In the genomic region with DNA sequence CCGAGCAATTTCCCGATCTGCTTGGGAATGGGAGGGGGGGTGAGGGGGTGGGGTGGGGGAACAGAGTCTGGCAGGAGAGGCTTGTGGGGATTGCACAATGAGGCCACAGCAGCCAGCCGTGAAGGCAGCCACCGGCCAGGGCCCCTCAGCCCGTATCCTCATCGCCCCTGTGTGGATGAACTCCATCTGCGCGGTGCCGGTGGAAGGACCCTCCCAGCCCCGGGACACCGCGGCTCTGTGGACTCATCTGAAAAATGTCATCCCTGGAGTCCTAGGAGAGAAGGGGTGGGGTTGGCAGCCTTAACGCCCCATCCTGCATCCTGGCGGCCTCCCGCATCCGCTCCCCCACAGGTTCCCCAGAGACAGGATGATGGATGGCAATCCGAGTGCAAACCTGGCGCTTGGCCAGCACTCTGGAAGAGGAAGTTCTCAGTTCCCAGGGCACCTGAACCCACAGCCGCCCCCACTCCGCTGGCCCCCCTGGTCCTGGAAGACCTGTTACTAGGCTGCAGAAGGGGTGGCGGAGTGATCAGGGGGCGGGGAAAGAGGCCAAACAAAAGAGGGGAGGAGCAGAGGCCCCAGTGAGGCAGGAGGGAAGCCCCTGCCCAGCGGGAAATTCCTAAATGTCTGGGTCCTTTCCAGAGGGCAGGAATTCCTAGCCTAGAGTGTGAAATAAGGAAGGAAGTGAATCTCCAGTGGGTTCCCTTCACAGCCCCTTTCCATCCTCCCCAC, we compare ENCODE assay signal across 8 cellular contexts. TPM values are rescaled to one million over a fixed set of nuclear protein-coding genes. Genes with fewer than 3 reads are reported as not detected.
A peak's percentile ranks its signal among the peaks of the same experiment; 100 is the strongest.
DNase-seq lines count a peak whose midpoint lies in the region; ATAC-seq and TF ChIP-seq lines count a peak whose summit lies in the region.

No MANE protein-coding gene starts in this region.

- H3K36me3 ChIP-seq in IMR-90 (ENCODE audit: control insufficient read depth, insufficient read depth, low read length) (no peaks in the 10 kb centered on the region), PC-3 (ENCODE audit: low read depth, low read length) (no peaks in the 10 kb centered on the region), muscle layer of duodenum (ENCODE audit: control insufficient read depth in 1 of 2, insufficient read depth in 2 of 2, low read length in 2 of 2) (no peaks in the 10 kb centered on the region)

- DNase-seq in AG20443 (ENCODE audit: low spot score), result peak; percentile 65
- DNase-seq in IMR-90, result peak; percentile 53
- DNase-seq in PC-3, result peak; percentile 65

- H4K5ac ChIP-seq in IMR-90 (ENCODE audit: low read depth, low read length), result no peak overlapping the region; the same call in 1 of the 2 replicates

- 0 out of 2 replicates have a peak overlapping the region, but pooled peaks have one; percentile 41 for H3K4ac ChIP-seq in IMR-90 (ENCODE audit: low read depth, low read length)

- peak overlapping the region; percentile 58; the same call in 1 of the 2 replicates for H2AK5ac ChIP-seq in IMR-90 (ENCODE audit: low read depth, low read length)

- H3K4me3 ChIP-seq in IMR-90 (ENCODE audit: insufficient read depth, low read depth, low read length), result no peak overlapping the region
- H3K4me3 ChIP-seq in PC-3 (ENCODE audit: low read length), result no peak overlapping the region
- peak overlapping the region; percentile 44 to 64 for H3K4me3 ChIP-seq in muscle layer of duodenum (ENCODE audit: low read depth in 1 of 2, low read length in 2 of 2)

- POLR2A ChIA-PET in IMR-90 (lab: Charles Lee; ENCODE audit: unreplicated experiment) (no interaction called here), PC-3 (lab: Charles Lee; ENCODE audit: unreplicated experiment) (no interaction called here)

- no peak overlapping the region for H2BK20ac ChIP-seq in IMR-90 (ENCODE audit: low read depth, low read length)

- no peaks in the 10 kb centered on the region for H3K9me1 ChIP-seq in IMR-90 (ENCODE audit: insufficient read depth, low read length)

- CTCF ChIA-PET in IMR-90 (lab: Yijun Ruan, JAX), result no interaction called here
- CTCF ChIA-PET in PC-3 (lab: Charles Lee), result no interaction called here

- H3K9me2 ChIP-seq in PC-3 (replicated peaks; ENCODE audit: low read length), result no peaks in the 10 kb centered on the region

- dilution Hi-C loops in IMR-90 (cut with HindIII; ENCODE audit: low sequenced_read_pairs, unreplicated experiment), result no loop called here

- no peak for TF ChIP-seq RAD21 in IMR-90 (IDR thresholded peaks at IDR 0.05; ENCODE audit: low read length)

- BruUV-seq in IMR-90 (replicated peaks; lab: Mats Ljungman, UMichigan), result no TSS peak
- BruUV-seq in PC-3 (replicated peaks; lab: Mats Ljungman, UMichigan), result no TSS peak

- H3K9me3 ChIP-seq in IMR-90 (ENCODE audit: control insufficient read depth, insufficient read depth, low read length) (no peaks in the 10 kb centered on the region), PC-3 (ENCODE audit: low read length) (no peaks in the 10 kb centered on the region), muscle layer of duodenum (ENCODE audit: control insufficient read depth in 1 of 2, low read length in 2 of 2) (no peaks in the 10 kb centered on the region)

- no peak overlapping the region for H3K23ac ChIP-seq in IMR-90 (ENCODE audit: low read depth, low read length)

- H3K27ac ChIP-seq in IMR-90 (ENCODE audit: insufficient read depth, low read length), result no peak overlapping the region; the same call in 1 of the 2 replicates
- H3K27ac ChIP-seq in PC-3 (ENCODE audit: low read length), result no peak overlapping the region
- peak overlapping the region; percentile 69 for H3K27ac ChIP-seq in muscle layer of duodenum (ENCODE audit: low read length)

- H3K4me1 ChIP-seq in IMR-90 (ENCODE audit: control insufficient read depth, insufficient read depth, low read length), result peaks cover 20% of the 10 kb centered on the region
- H3K4me1 ChIP-seq in PC-3 (ENCODE audit: insufficient read depth, low read length), result peaks cover 32% of the 10 kb centered on the region
- peaks cover 20 to 43% of the 10 kb centered on the region in 2 donors for H3K4me1 ChIP-seq in muscle layer of duodenum (ENCODE audit: control insufficient read depth in 1 of 2, insufficient read depth in 2 of 2, low read length in 2 of 2)

- H2BK120ac ChIP-seq in IMR-90 (ENCODE audit: low read depth, low read length), result no peak overlapping the region

- H4K20me1 ChIP-seq in IMR-90 (ENCODE audit: insufficient read depth, low read length) (no peaks in the 10 kb centered on the region), PC-3 (ENCODE audit: low read length) (0 out of 2 replicates have a peak, but pooled peaks cover 6% of the 10 kb centered on the region)

- peak overlapping the region; percentile 71 for H2AFZ ChIP-seq in IMR-90 (replicated peaks; ENCODE audit: low read length, poor library complexity)
- no peak overlapping the region for H2AFZ ChIP-seq in PC-3 (ENCODE audit: low read length)

- no peak for TF ChIP-seq POLR2A in IMR-90 (IDR thresholded peaks at IDR 0.05; ENCODE audit: low read depth, low read length)

- 47% methylated on average over 3 of the region's 23 CpGs; no CpG with 5 or more reads in 1 of the 2 experiments for WGBS in IMR-90 (ENCODE audit: extremely low coverage in 2 of 2, insufficient read length in 1 of 2), 2 experiments

- no peak overlapping the region for H3K9ac ChIP-seq in IMR-90 (ENCODE audit: low read depth, low read length)
- no peak overlapping the region for H3K9ac ChIP-seq in PC-3 (ENCODE audit: low read length)

- no peak overlapping the region for H2BK15ac ChIP-seq in IMR-90 (ENCODE audit: low read depth, low read length)

- ATAC-seq in IMR-90 (ENCODE audit: low read depth) (peak; percentile 56), PC-3 (no peak), esophagus mucosa (peak; percentile 2), HG03378 (IDR thresholded peaks at IDR 0.05; ENCODE audit: unreplicated experiment) (no peak), HG02981 (IDR thresholded peaks at IDR 0.05; ENCODE audit: unreplicated experiment) (no peak), HG03469 (IDR thresholded peaks at IDR 0.05; ENCODE audit: unreplicated experiment) (no peak)

- TF ChIP-seq CTCF in IMR-90 (conservative IDR thresholded peaks at IDR 0.05; ENCODE audit: low read depth, low read length), result no peak
- no peak for TF ChIP-seq CTCF in PC-3 (conservative IDR thresholded peaks at IDR 0.05; ENCODE audit: low read depth, low read length)

- H4K91ac ChIP-seq in IMR-90 (ENCODE audit: insufficient read depth, low read depth, low read length), result peak overlapping the region; percentile 30; the same call in 1 of the 2 replicates

- no peak overlapping the region; the same call in 1 of the 2 replicates for H3K4me2 ChIP-seq in IMR-90 (ENCODE audit: low read depth, low read length)
- peak overlapping the region; percentile 88; the same call in 1 of the 2 replicates for H3K4me2 ChIP-seq in PC-3 (ENCODE audit: low read length)

- H2BK5ac ChIP-seq in IMR-90 (ENCODE audit: low read depth, low read length, poor library complexity, severe bottlenecking), result no peak overlapping the region

- peaks cover 35% of the 10 kb centered on the region for H3K79me2 ChIP-seq in PC-3 (ENCODE audit: low read length)

- peak overlapping the region; percentile 45 to 63; a peak in 1 of 4 replicates for H4K8ac ChIP-seq in IMR-90 (ENCODE audit: low read depth in 2 of 2, low read length in 2 of 2)

- no peaks in the 10 kb centered on the region for H3K79me1 ChIP-seq in IMR-90 (ENCODE audit: low read depth in 1 of 2, low read length in 2 of 2)

- H3K27me3 ChIP-seq in IMR-90 (ENCODE audit: control insufficient read depth, insufficient read depth, low read length) (peaks cover 6% of the 10 kb centered on the region; the same call in 1 of the 2 replicates), PC-3 (ENCODE audit: low read length) (no peaks in the 10 kb centered on the region), muscle layer of duodenum (ENCODE audit: low read depth, low read length) (no peaks in the 10 kb centered on the region)

- H3K18ac ChIP-seq in IMR-90 (ENCODE audit: low read depth, low read length), result no peak overlapping the region

- in situ Hi-C loops in IMR-90 (cut with MboI; ENCODE audit: low sequenced_read_pairs), result no loop called here

- intact Hi-C loops in IMR-90 (cut with micrococcal nuclease), result no loop called here
- intact Hi-C loops in PC-3 (cut with micrococcal nuclease), result no loop called here

- no peak overlapping the region for H3K14ac ChIP-seq in IMR-90 (replicated peaks; ENCODE audit: low read depth, low read length)

- H3F3A ChIP-seq in PC-3 (ENCODE audit: low read length, unreplicated experiment), result no peaks in the 10 kb centered on the region

- H3K56ac ChIP-seq in IMR-90 (ENCODE audit: extremely low read depth, insufficient read depth, low read length), result no peak overlapping the region

- H2AK9ac ChIP-seq in IMR-90 (replicated peaks; ENCODE audit: low read depth, low read length, poor library complexity), result peak overlapping the region; percentile 47

TF ChIP-seq in IMR-90, 13 proteins besides CTCF, POLR2A, EP300 and RAD21:
- TF ChIP-seq, protein P1, sequence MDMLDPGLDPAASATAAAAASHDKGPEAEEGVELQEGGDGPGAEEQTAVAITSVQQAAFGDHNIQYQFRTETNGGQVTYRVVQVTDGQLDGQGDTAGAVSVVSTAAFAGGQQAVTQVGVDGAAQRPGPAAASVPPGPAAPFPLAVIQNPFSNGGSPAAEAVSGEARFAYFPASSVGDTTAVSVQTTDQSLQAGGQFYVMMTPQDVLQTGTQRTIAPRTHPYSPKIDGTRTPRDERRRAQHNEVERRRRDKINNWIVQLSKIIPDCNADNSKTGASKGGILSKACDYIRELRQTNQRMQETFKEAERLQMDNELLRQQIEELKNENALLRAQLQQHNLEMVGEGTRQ (IDR thresholded peaks at IDR 0.05; ENCODE audit: low read depth, low read length), result no peak
- TF ChIP-seq CEBPB (IDR thresholded peaks at IDR 0.05; ENCODE audit: low read depth, low read length), result peak; percentile 77
- no peak for TF ChIP-seq MAFK (IDR thresholded peaks at IDR 0.05; ENCODE audit: low read depth, low read length)

RNA-seq across cellular contexts. Expression of a gene that starts 1.2 kb away (rescaled TPM):
- total RNA-seq in IMR-90 (2012; rRNA removed) (5.0 and 6.3 TPM in 2 replicates), PC-3 (2014; rRNA removed) (80.7 and 87.3 TPM in 2 replicates), esophagus mucosa (85.3 TPM)
- 9.6 and 9.9 TPM in 2 replicates for polyA plus RNA-seq in IMR-90 (2012; rRNA removed)
- polyA plus RNA-seq in IMR-90 (2012; cell fraction: cytosol; rRNA removed), result 10.7 and 12.7 TPM in 2 replicates
- polyA plus RNA-seq in IMR-90 (2012; cell fraction: nucleus; rRNA removed; ENCODE audit: low replicate concordance), result 43.9 and 49.0 TPM in 2 replicates

RNA-seq across cellular contexts. Expression of a gene that starts 27.5 kb away (rescaled TPM):
- total RNA-seq in IMR-90 (2012; rRNA removed), result not detected in 2 replicates
- not detected in 2 replicates for polyA plus RNA-seq in IMR-90 (2012; rRNA removed)
- 0.14 TPM in 1 of 2 replicates, not detected in the other for polyA plus RNA-seq in IMR-90 (2012; cell fraction: cytosol; rRNA removed)
- 0.72 and 0.85 TPM in 2 replicates for polyA plus RNA-seq in IMR-90 (2012; cell fraction: nucleus; rRNA removed; ENCODE audit: low replicate concordance)
- 1.4 and 2.0 TPM in 2 replicates for total RNA-seq in PC-3 (2014; rRNA removed)
- 0.20 TPM for total RNA-seq in esophagus mucosa

RNA-seq across cellular contexts. Expression of a gene that starts 38.0 kb away (rescaled TPM):
- total RNA-seq in IMR-90 (2012; rRNA removed), result not detected in 2 replicates
- not detected in 2 replicates for polyA plus RNA-seq in IMR-90 (2012; rRNA removed)
- 0.18 TPM in 1 of 2 replicates, not detected in the other for polyA plus RNA-seq in IMR-90 (2012; cell fraction: cytosol; rRNA removed)
- not detected in 2 replicates for polyA plus RNA-seq in IMR-90 (2012; cell fraction: nucleus; rRNA removed; ENCODE audit: low replicate concordance)
- total RNA-seq in PC-3 (2014; rRNA removed), result not detected in 2 replicates
- not detected for total RNA-seq in esophagus mucosa

Comparison
In these comparisons a context has a peak if more than half of its experiments do, and no peak if none do; other contexts are left out.
1. ATAC-seq: peak in IMR-90 (single experiment) and esophagus mucosa (single experiment); none in PC-3 (single experiment), HG03378 (single experiment), HG02981 (single experiment) and HG03469 (single experiment).
2. H3K4me3 ChIP-seq: peak in muscle layer of duodenum (2 of 2); none in IMR-90 (single experiment) and PC-3 (single experiment).
3. RNA of a gene that starts 1.2 kb away (total RNA-seq): 80.7 to 87.3 TPM in PC-3 and 85.3 TPM in esophagus mucosa (single experiment); 5.0 to 6.3 TPM in IMR-90; every median in the first group is over 10 times any median in the second.
4. Peak in every context shown above with its lines, with median percentiles within 50 percentile points of each other: DNase-seq.